In genomic region chr1:100304227-100304626, GRCh38 we compare ENCODE assay signal across 6 cellular contexts.
"Had no signal": no experiment of that assay in that cellular context is flagged by ENCODE, and none has a peak within 500 bp of the region (broad histone marks: within the 10 kb centered on the region; RNA-seq: fewer than 3 reads in every experiment).

No MANE protein-coding gene starts in this region.

- H3K27ac ChIP-seq: HL-60 had no signal

- DNase-seq: H7, HCEC 1CT, HFFc6, KG1 had no signal

- H3K4me2 ChIP-seq: GM23338 had no signal

- H3K4me3 ChIP-seq: GM23338 had no signal

- H2AFZ ChIP-seq: GM23338 had no signal
